In genomic region chr13:75797256-75797655, GRCh38 we compare ENCODE assay signal across 18 cellular contexts.
"Had no signal": no experiment of that assay in that cellular context is flagged by ENCODE, and none has a peak within 500 bp of the region (broad histone marks: within the 10 kb centered on the region; RNA-seq: fewer than 3 reads in every experiment).

No MANE protein-coding gene starts in this region.

- H3K4me1 ChIP-seq: testis had no signal

- H3K27ac ChIP-seq: stomach, testis, upper lobe of right lung had no signal

- DNase-seq: activated CD4-positive, alpha-beta T cell treated with anti-CD3 and anti-CD28 coated beads, Interleukin-2, amount 10 ng/mL, durations not matched to agents 7 days and 5 days; activated CD4-positive, CD25-positive, alpha-beta regulatory T cell; activated naive CD4-positive, alpha-beta T cell; activated naive CD8-positive, alpha-beta T cell treated with anti-CD3 and anti-CD28 coated beads, Interleukin-2, amount 10 ng/mL, durations not matched to agents 7 days and 5 days; cortex of kidney; effector CD4-positive, alpha-beta T cell; right lobe of liver; stimulated activated CD4-positive, alpha-beta T cell treated with anti-CD3 and anti-CD28 coated beads, Interleukin-2, amount 100 ng/mL, for 24 hours; stomach; SW 1271; testis; upper lobe of right lung had no signal

- H3K27me3 Mint-ChIP-seq: activated CD4-positive, alpha-beta T cell treated with anti-CD3 and anti-CD28 coated beads, Interleukin-2, amount 10 ng/mL, durations not matched to agents 7 days and 5 days; activated naive CD8-positive, alpha-beta T cell treated with anti-CD3 and anti-CD28 coated beads, Interleukin-2, amount 10 ng/mL, durations not matched to agents 7 days and 5 days; brain; central memory CD8-positive, alpha-beta T cell; memory B cell; natural killer cell treated with Interleukin-12 subunit alpha and Interleukin-12 subunit beta and Interleukin-15 and Interleukin-18, amount 100 ng/mL, for 72 hours had no signal

- H3K27ac Mint-ChIP-seq: activated CD4-positive, alpha-beta T cell treated with anti-CD3 and anti-CD28 coated beads, Interleukin-2, amount 10 ng/mL, durations not matched to agents 7 days and 5 days; activated naive CD8-positive, alpha-beta T cell treated with anti-CD3 and anti-CD28 coated beads, Interleukin-2, amount 10 ng/mL, durations not matched to agents 7 days and 5 days; activated T-helper 1 cell treated with anti-CD3 and anti-CD28 coated beads, Interleukin-12 subunit alpha, Interleukin-12 subunit beta, Interleukin-2, Interleukin-4 antibody, amounts not matched to agents 30 ng/mL and 10 ng/mL and 1 ng/mL, durations not matched to agents 14 hours and 24 hours and 36 hours; memory B cell had no signal

- H3K9me3 Mint-ChIP-seq: activated CD4-positive, alpha-beta T cell treated with anti-CD3 and anti-CD28 coated beads, Interleukin-2, amount 10 ng/mL, durations not matched to agents 7 days and 5 days; activated T-helper 1 cell treated with anti-CD3 and anti-CD28 coated beads, Interleukin-12 subunit alpha, Interleukin-12 subunit beta, Interleukin-2, Interleukin-4 antibody, amounts not matched to agents 30 ng/mL and 10 ng/mL and 1 ng/mL, durations not matched to agents 14 hours and 24 hours and 36 hours; central memory CD8-positive, alpha-beta T cell; memory B cell; natural killer cell treated with Interleukin-12 subunit alpha and Interleukin-12 subunit beta and Interleukin-15 and Interleukin-18, amount 100 ng/mL, for 72 hours had no signal

- H3K4me3 Mint-ChIP-seq: activated CD4-positive, alpha-beta T cell treated with anti-CD3 and anti-CD28 coated beads, Interleukin-2, amount 10 ng/mL, durations not matched to agents 7 days and 5 days; activated naive CD8-positive, alpha-beta T cell treated with anti-CD3 and anti-CD28 coated beads, Interleukin-2, amount 10 ng/mL, durations not matched to agents 7 days and 5 days; activated T-helper 1 cell treated with anti-CD3 and anti-CD28 coated beads, Interleukin-12 subunit alpha, Interleukin-12 subunit beta, Interleukin-2, Interleukin-4 antibody, amounts not matched to agents 30 ng/mL and 10 ng/mL and 1 ng/mL, durations not matched to agents 14 hours and 24 hours and 36 hours; brain; central memory CD8-positive, alpha-beta T cell; memory B cell; natural killer cell treated with Interleukin-12 subunit alpha and Interleukin-12 subunit beta and Interleukin-15 and Interleukin-18, amount 100 ng/mL, for 72 hours had no signal

- H3K4me3 ChIP-seq: right lobe of liver, stomach, testis, upper lobe of right lung had no signal

- H3K9me3 ChIP-seq: right lobe of liver, stomach, testis, upper lobe of right lung had no signal

- H3K36me3 Mint-ChIP-seq: natural killer cell treated with Interleukin-12 subunit alpha and Interleukin-12 subunit beta and Interleukin-15 and Interleukin-18, amount 100 ng/mL, for 72 hours had no signal

- ATAC-seq: left lobe of liver; natural killer cell treated with Interleukin-12 subunit alpha and Interleukin-12 subunit beta and Interleukin-15 and Interleukin-18, amount 100 ng/mL, for 72 hours; right lobe of liver had no signal

- H3K4me1 Mint-ChIP-seq: memory B cell had no signal

- H3K27me3 ChIP-seq: right lobe of liver, stomach, testis, upper lobe of right lung had no signal
